8 cellular contexts compared by ENCODE assay signal in the genomic region with DNA sequence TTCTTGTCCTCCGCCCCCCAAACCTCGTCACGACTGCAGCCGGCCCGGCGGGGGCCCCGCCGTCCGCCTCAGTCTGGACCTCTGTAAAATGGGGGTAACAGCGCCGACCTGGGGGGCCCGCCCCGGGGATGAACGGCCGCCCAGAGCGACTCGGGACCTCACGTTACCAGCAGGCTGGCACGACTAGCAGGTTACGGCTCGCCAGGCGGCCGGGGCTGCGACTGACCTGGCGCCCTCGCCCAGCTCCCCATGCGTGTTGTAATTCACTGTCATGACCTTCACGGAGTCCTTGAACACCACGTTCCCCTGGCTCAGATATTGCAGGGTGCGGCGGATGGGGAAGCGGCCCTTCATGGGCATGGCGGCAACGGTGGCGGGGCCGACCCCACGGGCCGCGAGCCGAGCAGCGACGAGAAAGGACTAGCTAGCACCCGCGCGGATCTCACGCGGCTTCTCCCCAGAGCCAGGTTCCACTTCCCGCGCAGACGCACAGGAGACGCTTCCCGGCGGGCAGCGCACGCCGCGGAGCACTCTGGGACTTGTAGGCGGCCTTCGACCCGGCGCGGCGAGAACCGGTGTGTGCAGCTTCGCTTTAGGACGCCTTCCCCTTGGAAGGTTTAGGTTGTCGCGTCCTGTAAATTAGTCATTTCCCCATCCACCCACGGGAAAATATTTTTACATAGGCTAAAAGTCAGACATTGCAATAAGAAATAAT. TPM values are rescaled to one million over a fixed set of nuclear protein-coding genes. Genes with fewer than 3 reads are reported as not detected.
DNase-seq lines count a peak whose midpoint lies in the region; ATAC-seq and TF ChIP-seq lines count a peak whose summit lies in the region.

MRPS25 (minus strand) TSS at position 481 of the 715 bp plus-strand sequence; CDS start at position 360, 121 bp downstream.

- peak within 1 kb of the TSS; percentile 92 for H3K4me2 ChIP-seq in OCI-LY3 (ENCODE audit: low read length)

- H3K4me1 ChIP-seq in OCI-LY3 (ENCODE audit: low read length) (peaks cover 17% of the 10 kb centered on the region), mononuclear cell (ENCODE audit: insufficient read depth, low read length) (peaks cover 16% of the 10 kb centered on the region)

- H3K9me3 ChIP-seq in OCI-LY3 (ENCODE audit: insufficient read depth, low read length) (no peaks in the 10 kb centered on the region), mononuclear cell (ENCODE audit: low read depth, low read length) (no peaks in the 10 kb centered on the region)

- H3K79me2 ChIP-seq in OCI-LY3 (ENCODE audit: low read length) = peaks cover 32% of the 10 kb centered on the region

- peaks cover 15% of the 10 kb centered on the region; the same call in 1 of the 2 replicates for H4K20me1 ChIP-seq in OCI-LY3 (ENCODE audit: insufficient read depth, low read length)

- H3K27me3 ChIP-seq in OCI-LY3 (ENCODE audit: low read depth, low read length) = no peaks in the 10 kb centered on the region
- no peaks in the 10 kb centered on the region for H3K27me3 ChIP-seq in mononuclear cell (ENCODE audit: insufficient read depth, low read length)

- H3K9ac ChIP-seq in OCI-LY3 (ENCODE audit: low read length) = peak within 1 kb of the TSS; percentile 87

- peaks cover 10% of the 10 kb centered on the region for H3K36me3 ChIP-seq in OCI-LY3 (replicated peaks; ENCODE audit: low read depth, low read length)

- H2AFZ ChIP-seq in OCI-LY3 (ENCODE audit: low read depth, low read length) = peak within 1 kb of the TSS; percentile 99

- TF ChIP-seq CTCF in OCI-LY3 (IDR thresholded peaks at IDR 0.05; ENCODE audit: low read depth, low read length) = no peak
- TF ChIP-seq CTCF in epithelial cell of esophagus (IDR thresholded peaks at IDR 0.05; ENCODE audit: insufficient read depth, low read depth, low read length, missing control alignments) = no peak

- DNase-seq in DMS 273 (lab: John Stamatoyannopoulos, UW; ENCODE audit: unreplicated experiment) (peak; percentile 94), HuH-7.5 (ENCODE audit: low spot score) (peak; percentile 99), activated T-cell treated with anti-CD3 and anti-CD28 coated beads for 1 hour (ENCODE audit: low read depth) (peak; percentile 84), epithelial cell of esophagus (ENCODE audit: low read depth) (peak; percentile 97)
- peak; percentile 82 to 83 for DNase-seq in stimulated activated CD8-positive, alpha-beta memory T cell treated with anti-CD3 and anti-CD28 coated beads, Interleukin-2, amount 100 ng/mL, for 48 hours (ENCODE audit: low read depth in 2 of 2)

- peak within 1 kb of the TSS; percentile 39 for H3K27ac ChIP-seq in OCI-LY3 (ENCODE audit: low read length)

- H3K4me3 ChIP-seq in OCI-LY3 (ENCODE audit: low read length) = peak within 1 kb of the TSS; percentile 88
- peak within 1 kb of the TSS; percentile 92 for H3K4me3 ChIP-seq in epithelial cell of esophagus (ENCODE audit: low read length)
- peak within 1 kb of the TSS; percentile 83 for H3K4me3 ChIP-seq in mononuclear cell (ENCODE audit: low read length)

- ATAC-seq in GM21528 (IDR thresholded peaks at IDR 0.05; ENCODE audit: low FRiP score, unreplicated experiment) = peak; percentile 95

RNA-seq across cellular contexts. Expression of gene MRPS25, which starts in this region (rescaled TPM):
- total RNA-seq in mononuclear cell = 14.2 TPM

Comparison
In these comparisons a context has a peak if more than half of its experiments do, and no peak if none do; other contexts are left out.
1. Peak in every context shown above with its lines: DNase-seq, ATAC-seq, H3K4me3 ChIP-seq and H3K27ac ChIP-seq.